Comparison of ENCODE assay signal across 13 cellular contexts in genomic region chr18:49081511-49082146, GRCh38.
DNase-seq lines count a peak whose midpoint lies in the region; ATAC-seq and TF ChIP-seq lines count a peak whose summit lies in the region.
"Had no signal": no experiment of that assay in that cellular context is flagged by ENCODE, and none has a peak within 500 bp of the region (broad histone marks: within the 10 kb centered on the region; RNA-seq: fewer than 3 reads in every experiment).

No MANE protein-coding gene starts in this region.

- TF ChIP-seq CTCF in osteoblast (IDR thresholded peaks at IDR 0.05; ENCODE audit: extremely low read depth, low read depth, low read length): no peak

- H3K4me3 Mint-ChIP-seq in activated CD4-positive, alpha-beta T cell treated with anti-CD3 and anti-CD28 coated beads, Interleukin-2, amount 10 ng/mL, durations not matched to agents 24 days and 14 days: peak overlapping the region; percentile 18
- H3K4me3 Mint-ChIP-seq in activated T-helper 17 cell treated with anti-CD3 and anti-CD28 coated beads, Interleukin-2, amount 50 U/mL, for 72 hours: no peak overlapping the region
- H3K4me3 Mint-ChIP-seq: CD8-positive, alpha-beta T cell had no signal

- peaks cover 26% of the 10 kb centered on the region for H3K4me1 Mint-ChIP-seq in activated CD4-positive, alpha-beta T cell treated with anti-CD3 and anti-CD28 coated beads, Interleukin-2, amount 10 ng/mL, durations not matched to agents 24 days and 14 days
- peaks cover 37% of the 10 kb centered on the region for H3K4me1 Mint-ChIP-seq in activated T-helper 17 cell treated with anti-CD3 and anti-CD28 coated beads, Interleukin-2, amount 50 U/mL, for 72 hours

- peaks cover 14% of the 10 kb centered on the region for H3K36me3 Mint-ChIP-seq in activated CD4-positive, alpha-beta T cell treated with anti-CD3 and anti-CD28 coated beads, Interleukin-2, amount 10 ng/mL, durations not matched to agents 24 days and 14 days (ENCODE audit: low read depth)
- peaks cover 22% of the 10 kb centered on the region for H3K36me3 Mint-ChIP-seq in activated T-helper 17 cell treated with anti-CD3 and anti-CD28 coated beads, Interleukin-2, amount 50 U/mL, for 72 hours (ENCODE audit: low read depth)

- no peak for DNase-seq in activated CD4-positive, alpha-beta T cell treated with anti-CD3 and anti-CD28 coated beads, Interleukin-2, amount 10 ng/mL, durations not matched to agents 24 days and 14 days
- no peak for DNase-seq in activated CD4-positive, alpha-beta T cell treated with anti-CD3 and anti-CD28 coated beads, Interleukin-2, amount 50 U/mL, for 1 hour
- DNase-seq in osteoblast (ENCODE audit: insufficient read length, low spot score, missing footprints) (peak; percentile 92), DMS 273 treated with DMSO at 0.1 percent for 48 hours (lab: John Stamatoyannopoulos, UW) (no peak)
- no peak for DNase-seq in stimulated activated CD4-positive, alpha-beta T cell treated with anti-CD3 and anti-CD28 coated beads, Interleukin-2, amount 100 ng/mL, for 24 hours
- DNase-seq: CD8-positive, alpha-beta T cell; NCI-H187 treated with DMSO at 0.1 percent for 48 hours; NCI-H69 had no signal

- intact Hi-C loops in activated CD4-positive, alpha-beta T cell treated with anti-CD3 and anti-CD28 coated beads, Interleukin-2, amount 10 ng/mL, durations not matched to agents 24 days and 14 days (cut with micrococcal nuclease): no loop called here

- H4K20me1 ChIP-seq in osteoblast (ENCODE audit: insufficient read depth, low read length): no peaks in the 10 kb centered on the region

- peak overlapping the region; percentile 85 for H3K27ac Mint-ChIP-seq in activated CD4-positive, alpha-beta T cell treated with anti-CD3 and anti-CD28 coated beads, Interleukin-2, amount 10 ng/mL, durations not matched to agents 24 days and 14 days
- H3K27ac Mint-ChIP-seq in activated T-helper 17 cell treated with anti-CD3 and anti-CD28 coated beads, Interleukin-2, amount 50 U/mL, for 72 hours: peak overlapping the region; percentile 62
- H3K27ac Mint-ChIP-seq: CD8-positive, alpha-beta T cell had no signal

- no peaks in the 10 kb centered on the region for H3K4me1 ChIP-seq in osteoblast (ENCODE audit: insufficient read depth, low read length)
- H3K4me1 ChIP-seq: esophagus muscularis mucosa had no signal

- peak overlapping the region; percentile 47 for H3K4me2 ChIP-seq in osteoblast (ENCODE audit: insufficient read depth, low read length)

- ATAC-seq in HG02610 (IDR thresholded peaks at IDR 0.05; ENCODE audit: unreplicated experiment): peak; percentile 77
- peak; percentile 78 for ATAC-seq in activated T-helper 17 cell treated with anti-CD3 and anti-CD28 coated beads, Interleukin-2, amount 50 U/mL, for 72 hours (replicated peaks)
- no peak for ATAC-seq in HG03460 (IDR thresholded peaks at IDR 0.05; ENCODE audit: unreplicated experiment)
- ATAC-seq: CD8-positive, alpha-beta T cell had no signal

- no peaks in the 10 kb centered on the region for H3K27me3 Mint-ChIP-seq in activated CD4-positive, alpha-beta T cell treated with anti-CD3 and anti-CD28 coated beads, Interleukin-2, amount 10 ng/mL, durations not matched to agents 24 days and 14 days
- H3K27me3 Mint-ChIP-seq in activated T-helper 17 cell treated with anti-CD3 and anti-CD28 coated beads, Interleukin-2, amount 50 U/mL, for 72 hours: no peaks in the 10 kb centered on the region

- no peaks in the 10 kb centered on the region for H3K27me3 ChIP-seq in osteoblast (ENCODE audit: insufficient read depth, low read length)
- H3K27me3 ChIP-seq: esophagus muscularis mucosa had no signal

- H3K36me3 ChIP-seq in osteoblast (ENCODE audit: insufficient read depth, low read length): no peaks in the 10 kb centered on the region

- peak overlapping the region; percentile 62 for H3K27ac ChIP-seq in osteoblast (ENCODE audit: low read depth, low read length)
- H3K27ac ChIP-seq: esophagus muscularis mucosa, HL-60 had no signal

- H3K79me2 ChIP-seq in osteoblast (ENCODE audit: insufficient read depth, low read length): no peaks in the 10 kb centered on the region

- H2AFZ ChIP-seq in osteoblast (ENCODE audit: low read length): no peak overlapping the region

- no peaks in the 10 kb centered on the region for H3K9me3 Mint-ChIP-seq in activated CD4-positive, alpha-beta T cell treated with anti-CD3 and anti-CD28 coated beads, Interleukin-2, amount 10 ng/mL, durations not matched to agents 24 days and 14 days
- H3K9me3 Mint-ChIP-seq in activated T-helper 17 cell treated with anti-CD3 and anti-CD28 coated beads, Interleukin-2, amount 50 U/mL, for 72 hours: no peaks in the 10 kb centered on the region
- H3K9me3 Mint-ChIP-seq: CD8-positive, alpha-beta T cell had no signal

- H3K4me3 ChIP-seq in osteoblast (ENCODE audit: insufficient read depth, low read length): no peak overlapping the region
- H3K4me3 ChIP-seq: esophagus muscularis mucosa had no signal

- H3K9me3 ChIP-seq in osteoblast (ENCODE audit: low read depth, low read length): no peaks in the 10 kb centered on the region
- H3K9me3 ChIP-seq: esophagus muscularis mucosa had no signal
